Comparison of ENCODE assay signal across 11 cellular contexts in genomic region chr1:12486401-12487005, GRCh38.
DNase-seq lines count a peak whose midpoint lies in the region; ATAC-seq, FAIRE-seq and TF ChIP-seq lines count a peak whose summit lies in the region.
"Had no signal": no experiment of that assay in that cellular context is flagged by ENCODE, and none has a peak within 500 bp of the region (broad histone marks: within the 10 kb centered on the region; RNA-seq: fewer than 3 reads in every experiment).

No MANE protein-coding gene starts in this region.

- no peaks in the 10 kb centered on the region; the same call in 1 of the 2 replicates for H3K9me3 ChIP-seq in Panc1 (ENCODE audit: control insufficient read depth, insufficient read depth, low read depth, low read length)
- peaks cover 8 to 11% of the 10 kb centered on the region in 2 donors for H3K9me3 ChIP-seq in neuronal stem cell (replicated peaks in 1 of 2; ENCODE audit: control insufficient read depth in 2 of 2, insufficient read depth in 1 of 2, low read depth in 1 of 2, low read length in 2 of 2)
- no peaks in the 10 kb centered on the region for H3K9me3 ChIP-seq in T-helper 17 cell (ENCODE audit: control insufficient read depth, low read length, poor library complexity, severe bottlenecking)

- H3K4me1 ChIP-seq in Panc1 (ENCODE audit: control insufficient read depth, insufficient read depth, low read length) (peaks cover 29% of the 10 kb centered on the region), neuronal stem cell (ENCODE audit: control insufficient read depth in 2 of 2, insufficient read depth in 1 of 2, low read depth in 1 of 2, low read length in 2 of 2) (no peaks in the 10 kb centered on the region)

- H4K8ac ChIP-seq in neuronal stem cell (ENCODE audit: low read depth, low read length) = no peak overlapping the region

- H3K27me3 ChIP-seq in Panc1 (ENCODE audit: control insufficient read depth, insufficient read depth, low read length) = no peaks in the 10 kb centered on the region
- peaks cover 0 to under 1% (median 0%) of the 10 kb centered on the region in 3 experiments for H3K27me3 ChIP-seq in neuronal stem cell (ENCODE audit: control insufficient read depth in 3 of 3, insufficient read depth in 3 of 3, low read depth in 1 of 3, low read length in 3 of 3)

- H3K27ac Mint-ChIP-seq in T-helper 17 cell = no peak overlapping the region
- H3K27ac Mint-ChIP-seq: activated B cell treated with CpG ODN at 0.5 μM for 24 hours; activated T-helper 2 cell treated with anti-CD3 and anti-CD28 coated beads, Interferon-gamma antibody, Interleukin-2, Interleukin-4, amounts not matched to agents 10 μg/mL and 5 μg/mL and 100 μg/mL, durations not matched to agents 14 hours and 24 hours and 36 hours had no signal

- DNase-seq in AG10803 (ENCODE audit: low read depth) (peak; percentile 54), Panc1 (ENCODE audit: low read depth, low spot score) (no peak), fibroblast of villous mesenchyme (ENCODE audit: low read depth) (peak; percentile 50), neuronal stem cell (ENCODE audit: low spot score) (no peak), urothelium cell line (ENCODE audit: low spot score) (no peak), T-helper 17 cell (no peak)
- DNase-seq: activated B cell treated with CpG ODN at 0.5 μM for 24 hours; effector CD4-positive, alpha-beta T cell had no signal

- no peak overlapping the region for H2AFZ ChIP-seq in neuronal stem cell (ENCODE audit: low read length)

- no peak overlapping the region for H4K91ac ChIP-seq in neuronal stem cell (ENCODE audit: low read depth, low read length, poor library complexity)

- POLR2A ChIA-PET in Panc1 (lab: Charles Lee) = no interaction called here

- H3K27me3 Mint-ChIP-seq in T-helper 17 cell = no peaks in the 10 kb centered on the region
- H3K27me3 Mint-ChIP-seq: activated B cell treated with CpG ODN at 0.5 μM for 24 hours had no signal

- no peak overlapping the region for H3K4ac ChIP-seq in neuronal stem cell (ENCODE audit: low read length)

- no peak overlapping the region for H2AK5ac ChIP-seq in neuronal stem cell (ENCODE audit: low read depth, low read length)

- no peak overlapping the region for H3K4me3 Mint-ChIP-seq in T-helper 17 cell
- H3K4me3 Mint-ChIP-seq: activated B cell treated with CpG ODN at 0.5 μM for 24 hours had no signal

- no peak for TF ChIP-seq CTCF in AG10803 (conservative IDR thresholded peaks at IDR 0.05; ENCODE audit: low read length)
- no peak for TF ChIP-seq CTCF in Panc1 (IDR thresholded peaks at IDR 0.05)
- no peak for TF ChIP-seq CTCF in fibroblast of villous mesenchyme (IDR thresholded peaks at IDR 0.05; ENCODE audit: insufficient read depth, low read depth, low read length)

- in situ Hi-C loops in Panc1 (cut with HindIII; ENCODE audit: low pct_unique_long_range_greater_than_20kb, low sequenced_read_pairs) = no loop called here

- ATAC-seq in Panc1 (no peak; the same call in 1 of the 2 replicates), HG03432 (IDR thresholded peaks at IDR 0.05; ENCODE audit: unreplicated experiment) (no peak), T-helper 17 cell (no peak), GM19351 (IDR thresholded peaks at IDR 0.05; ENCODE audit: unreplicated experiment) (no peak)

- CTCF ChIA-PET in Panc1 (lab: Charles Lee) = no interaction called here

- WGBS in neuronal stem cell (ENCODE audit: extremely low coverage in 2 of 2, insufficient read length in 2 of 2, insufficient replicate concordance in 1 of 2), 2 donors = no CpG with 5 or more reads among the region's 18 CpGs

- H2BK120ac ChIP-seq in neuronal stem cell (ENCODE audit: low read depth, low read length) = no peak overlapping the region

- H3K23ac ChIP-seq in neuronal stem cell (ENCODE audit: low read depth, low read length, poor library complexity) = no peak overlapping the region

- H2BK12ac ChIP-seq in neuronal stem cell (ENCODE audit: low read length) = no peak overlapping the region

- no peak overlapping the region for H3K9ac ChIP-seq in neuronal stem cell (ENCODE audit: low read depth, low read length, poor library complexity)

- H2BK5ac ChIP-seq in neuronal stem cell (ENCODE audit: low read length) = no peak overlapping the region

- H3K4me2 ChIP-seq in neuronal stem cell (ENCODE audit: insufficient read depth, low read length, poor library complexity, severe bottlenecking) = no peak overlapping the region

- H3K4me3 ChIP-seq in AG10803 (ENCODE audit: low read length) (no peak overlapping the region), Panc1 (ENCODE audit: low read depth in 2 of 2, low read length in 2 of 2) (no peak overlapping the region), fibroblast of villous mesenchyme (ENCODE audit: low read depth, low read length) (no peak overlapping the region), neuronal stem cell (ENCODE audit: low read length in 2 of 2) (no peak overlapping the region)

- no peak for FAIRE-seq in urothelium cell line (lab: Jason Lieb, UNC)

- peak overlapping the region; percentile 10 for H3K14ac ChIP-seq in neuronal stem cell (ENCODE audit: low read length)

- no TSS peak for BruUV-seq in Panc1 (replicated peaks; lab: Mats Ljungman, UMichigan)

- no peaks in the 10 kb centered on the region for H3K36me3 ChIP-seq in Panc1 (ENCODE audit: control insufficient read depth, insufficient read depth, low read length)
- H3K36me3 ChIP-seq in neuronal stem cell (replicated peaks in 1 of 2; ENCODE audit: control insufficient read depth in 2 of 2, insufficient read depth in 2 of 2, low read length in 2 of 2) = peaks cover 0 to under 1% of the 10 kb centered on the region in 2 donors

- H3K4me1 Mint-ChIP-seq in T-helper 17 cell = no peaks in the 10 kb centered on the region

- H3K36me3 Mint-ChIP-seq in T-helper 17 cell (ENCODE audit: low read depth) = no peaks in the 10 kb centered on the region

- intact Hi-C loops in Panc1 (cut with micrococcal nuclease; ENCODE audit: unreplicated experiment) = no loop called here

- H3K79me1 ChIP-seq in neuronal stem cell (ENCODE audit: low read depth, low read length) = no peaks in the 10 kb centered on the region

- peak overlapping the region; percentile 31 for H3K18ac ChIP-seq in neuronal stem cell (ENCODE audit: low read length)

- H3K27ac ChIP-seq in Panc1 (ENCODE audit: low read length) (peak overlapping the region; percentile 87), neuronal stem cell (replicated peaks; ENCODE audit: low read length) (no peak overlapping the region)

- no peak overlapping the region for H2BK15ac ChIP-seq in neuronal stem cell (ENCODE audit: low read length)

Comparison
In these comparisons a context has a peak if more than half of its experiments do, and no peak if none do; other contexts are left out.
1. DNase-seq: peak in AG10803 (single experiment) and fibroblast of villous mesenchyme (single experiment); none in Panc1 (single experiment), neuronal stem cell (single experiment), urothelium cell line (single experiment) and T-helper 17 cell (0 of 3).